In the genomic region with DNA sequence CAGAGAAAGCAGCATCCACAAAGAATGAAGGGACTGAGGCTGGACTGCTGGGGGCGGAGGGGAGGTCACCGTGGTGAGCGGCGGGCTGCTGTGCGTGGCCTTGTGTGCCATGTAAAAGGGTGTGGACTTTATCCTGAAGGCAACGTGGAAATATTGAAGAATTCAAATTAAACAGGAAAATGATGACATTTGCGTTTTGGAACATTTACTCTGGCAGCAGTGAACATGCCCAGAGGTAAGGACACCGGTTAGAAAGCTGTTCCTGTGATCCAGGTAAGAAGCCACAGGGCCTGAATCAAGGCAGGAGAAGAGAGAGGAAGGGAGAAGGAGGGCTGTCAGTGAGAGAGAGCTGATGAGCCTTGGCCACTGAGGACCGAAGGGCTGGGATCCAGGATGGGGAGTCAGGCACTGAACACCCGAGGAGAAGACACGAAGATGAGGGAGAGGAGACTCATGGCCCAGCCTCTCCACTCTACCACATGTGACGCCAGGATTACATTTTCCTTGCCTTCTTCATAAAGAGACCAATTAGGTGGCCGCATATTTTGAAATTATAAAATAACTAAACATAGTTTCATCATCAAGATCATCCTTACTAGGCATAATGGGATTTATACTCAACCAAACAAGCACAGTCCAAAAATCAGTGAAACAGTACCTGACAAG, we compare ENCODE assay signal across 10 cellular contexts. TPM values are rescaled to one million over a fixed set of nuclear protein-coding genes. Genes with fewer than 3 reads are reported as not detected.
DNase-seq lines count a peak whose midpoint lies in the region; ATAC-seq and TF ChIP-seq lines count a peak whose summit lies in the region.
"Had no signal": no experiment of that assay in that cellular context is flagged by ENCODE, and none has a peak within 500 bp of the region (broad histone marks: within the 10 kb centered on the region; RNA-seq: fewer than 3 reads in every experiment).

No MANE protein-coding gene starts in this region.

- CTCF ChIA-PET in activated CD8-positive, alpha-beta T cell treated with anti-CD3 and anti-CD28 coated beads for 36 hours (lab: Charles Lee) = no interaction called here

- no peak overlapping the region for H3K27ac Mint-ChIP-seq in activated CD8-positive, alpha-beta T cell treated with anti-CD3 and anti-CD28 coated beads for 36 hours
- H3K27ac Mint-ChIP-seq: activated CD8-positive, alpha-beta memory T cell treated with anti-CD3 and anti-CD28 coated beads, Interleukin-2, amount 10 ng/mL, durations not matched to agents 7 days and 5 days had no signal

- no peaks in the 10 kb centered on the region for H3K9me3 ChIP-seq in SJSA1 (replicated peaks)
- H3K9me3 ChIP-seq in right cardiac atrium (ENCODE audit: control insufficient read depth, low read length) = no peaks in the 10 kb centered on the region
- H3K9me3 ChIP-seq in skeletal muscle tissue (ENCODE audit: control insufficient read depth in 3 of 3, low read length in 3 of 3) = no peaks in the 10 kb centered on the region

- H3K4me3 ChIP-seq in SJSA1 = peak overlapping the region; percentile 1; the same call in 1 of the 2 replicates
- H3K4me3 ChIP-seq in right cardiac atrium (ENCODE audit: low read length) = no peak overlapping the region
- H3K4me3 ChIP-seq in skeletal muscle tissue (ENCODE audit: low read length in 3 of 3) = no peak overlapping the region

- H3K4me1 ChIP-seq in SJSA1 (replicated peaks) (peaks cover 88% of the 10 kb centered on the region), right cardiac atrium (ENCODE audit: control insufficient read depth, insufficient read depth, low read length) (peaks cover 13% of the 10 kb centered on the region), skeletal muscle tissue (ENCODE audit: control insufficient read depth in 3 of 3, insufficient read depth in 3 of 3, low read length in 3 of 3) (peaks cover 33 to 45% (median 42%) of the 10 kb centered on the region in 3 donors)

- peaks cover 13% of the 10 kb centered on the region for H3K4me1 Mint-ChIP-seq in activated CD8-positive, alpha-beta T cell treated with anti-CD3 and anti-CD28 coated beads for 36 hours (ENCODE audit: low read depth)

- WGBS in right cardiac atrium = 73% methylated on average over 13 of the region's 13 CpGs

- peak; percentile 64 for DNase-seq in EH (ENCODE audit: low read depth)
- DNase-seq in SJSA1 (ENCODE audit: low read depth in 1 of 2, low spot score in 2 of 2) = no peak
- no peak for DNase-seq in right cardiac atrium
- DNase-seq in NCI-H2029 (lab: John Stamatoyannopoulos, UW) = no peak
- DNase-seq in inferior parietal cortex (ENCODE audit: extremely low spot score) = no peak
- no peak for DNase-seq in activated CD4-positive, CD25-positive, alpha-beta regulatory T cell treated with anti-CD3 and anti-CD28 coated beads, Interleukin-2, amount 50 U/mL, for 72 hours
- DNase-seq in activated CD8-positive, alpha-beta T cell treated with anti-CD3 and anti-CD28 coated beads for 36 hours = no peak
- DNase-seq: DMS79 had no signal

- H3K36me3 ChIP-seq in SJSA1 (peaks cover 63% of the 10 kb centered on the region), skeletal muscle tissue (ENCODE audit: control insufficient read depth in 3 of 3, insufficient read depth in 3 of 3, low read length in 3 of 3) (peaks cover 0 to 7% (median 0%) of the 10 kb centered on the region in 3 donors)

- H3K27me3 ChIP-seq in SJSA1 (replicated peaks) (no peaks in the 10 kb centered on the region), right cardiac atrium (ENCODE audit: control insufficient read depth, insufficient read depth) (no peaks in the 10 kb centered on the region), skeletal muscle tissue (ENCODE audit: control insufficient read depth in 3 of 3, insufficient read depth in 3 of 3, low read length in 3 of 3) (no peaks in the 10 kb centered on the region)

- no peaks in the 10 kb centered on the region for H3K27me3 Mint-ChIP-seq in activated CD8-positive, alpha-beta T cell treated with anti-CD3 and anti-CD28 coated beads for 36 hours
- H3K27me3 Mint-ChIP-seq: activated CD8-positive, alpha-beta memory T cell treated with anti-CD3 and anti-CD28 coated beads, Interleukin-2, amount 10 ng/mL, durations not matched to agents 7 days and 5 days had no signal

- peak overlapping the region in 2 of 3 donors; percentile 18 to 57 for H3K9ac ChIP-seq in skeletal muscle tissue (ENCODE audit: low read depth in 1 of 3, low read length in 3 of 3)

- TF ChIP-seq CTCF in activated CD8-positive, alpha-beta T cell treated with anti-CD3 and anti-CD28 coated beads for 36 hours (IDR thresholded peaks at IDR 0.05) = no peak

- H3K9me3 Mint-ChIP-seq in activated CD8-positive, alpha-beta T cell treated with anti-CD3 and anti-CD28 coated beads for 36 hours = no peaks in the 10 kb centered on the region

- peak overlapping the region; percentile 72 for H3K27ac ChIP-seq in SJSA1
- H3K27ac ChIP-seq in right cardiac atrium (ENCODE audit: low read length) = peak overlapping the region; percentile 73
- peak overlapping the region; percentile 89 for H3K27ac ChIP-seq in skeletal muscle tissue (ENCODE audit: low read depth, low read length)

- POLR2A ChIA-PET in activated CD8-positive, alpha-beta T cell treated with anti-CD3 and anti-CD28 coated beads for 36 hours (lab: Charles Lee) = no interaction called here

- intact Hi-C loops in right cardiac atrium (cut with DNase I) = no loop called here
- intact Hi-C loops in activated CD8-positive, alpha-beta T cell treated with anti-CD3 and anti-CD28 coated beads for 36 hours (cut with micrococcal nuclease) = no loop called here

- ATAC-seq in right cardiac atrium = peak; percentile 1 to 31
- ATAC-seq in activated CD8-positive, alpha-beta T cell treated with anti-CD3 and anti-CD28 coated beads for 36 hours = no peak

- peaks cover 3% of the 10 kb centered on the region for H3K36me3 Mint-ChIP-seq in activated CD8-positive, alpha-beta T cell treated with anti-CD3 and anti-CD28 coated beads for 36 hours (ENCODE audit: low read depth)
- H3K36me3 Mint-ChIP-seq: activated CD8-positive, alpha-beta memory T cell treated with anti-CD3 and anti-CD28 coated beads, Interleukin-2, amount 10 ng/mL, durations not matched to agents 7 days and 5 days had no signal

- H3K4me3 Mint-ChIP-seq in activated CD8-positive, alpha-beta T cell treated with anti-CD3 and anti-CD28 coated beads for 36 hours = no peak overlapping the region
- H3K4me3 Mint-ChIP-seq: activated CD8-positive, alpha-beta memory T cell treated with anti-CD3 and anti-CD28 coated beads, Interleukin-2, amount 10 ng/mL, durations not matched to agents 7 days and 5 days had no signal

RNA-seq across cellular contexts. Expression of gene TRAM2, which starts 58.4 kb away (rescaled TPM):
- total RNA-seq in SJSA1 (2014; rRNA removed; shearing (Covaris generic)) = 59.7 and 98.1 TPM in 2 replicates
- total RNA-seq in right cardiac atrium (10 to 100 TPM; 14.5 to 18.2 (median 15.2) TPM), skeletal muscle tissue (13.6 TPM)
- polyA plus RNA-seq in right cardiac atrium = 7.1 TPM
- 1 to 10 TPM in 1 of 2 experiments, under 1 TPM in 1; 0.94 to 1.0 TPM for total RNA-seq in activated CD8-positive, alpha-beta T cell treated with anti-CD3 and anti-CD28 coated beads for 36 hours
